11 cellular contexts compared by ENCODE assay signal in genomic region chr11:106399075-106399500, GRCh38.
DNase-seq lines count a peak whose midpoint lies in the region; ATAC-seq and TF ChIP-seq lines count a peak whose summit lies in the region.
"Had no signal": no experiment of that assay in that cellular context is flagged by ENCODE, and none has a peak within 500 bp of the region (broad histone marks: within the 10 kb centered on the region; RNA-seq: fewer than 3 reads in every experiment).

No MANE protein-coding gene starts in this region.

- TF ChIP-seq POLR2A in body of pancreas (IDR thresholded peaks at IDR 0.05) (no peak), uterus (IDR thresholded peaks at IDR 0.05) (no peak)

- ATAC-seq in body of pancreas, result peak; percentile 52
- ATAC-seq: right lobe of liver had no signal

- intact Hi-C loops in body of pancreas (cut with DNase I), result no loop called here
- intact Hi-C loops in uterus (cut with DNase I; ENCODE audit: low total_unique reads), result no loop called here

- H3K9me3 ChIP-seq in body of pancreas, result no peaks in the 10 kb centered on the region
- no peaks in the 10 kb centered on the region for H3K9me3 ChIP-seq in uterus
- H3K9me3 ChIP-seq: right lobe of liver, suprapubic skin had no signal

- in situ Hi-C loops in GM13976 (cut with MboI; ENCODE audit: low sequenced_read_pairs, unreplicated experiment), result no loop called here

- DNase-seq in HS-27A (ENCODE audit: low read depth) (peak; percentile 88), body of pancreas (peak; percentile 15 to 33 (median 23)), kidney epithelial cell (ENCODE audit: low read depth) (peak; percentile 97), uterus (peak; percentile 70 to 71), GM13976 (ENCODE audit: low spot score) (no peak), NCI-H345 treated with DMSO at 0.1 percent for 48 hours (lab: John Stamatoyannopoulos, UW; ENCODE audit: unreplicated experiment) (no peak)
- DNase-seq in activated CD4-positive, alpha-beta T cell treated with anti-CD3 and anti-CD28 coated beads for 4 hours, result no peak
- DNase-seq: NCI-H1092 treated with DMSO at 0.1 percent for 48 hours had no signal

- H3K4me3 ChIP-seq in body of pancreas, result no peak overlapping the region
- H3K4me3 ChIP-seq in kidney epithelial cell (ENCODE audit: low read depth, low read length), result no peak overlapping the region
- H3K4me3 ChIP-seq in uterus, result no peak overlapping the region
- H3K4me3 ChIP-seq: right lobe of liver, SK-N-MC, suprapubic skin had no signal

- no peaks in the 10 kb centered on the region for H3K36me3 ChIP-seq in body of pancreas (replicated peaks in 1 of 2; ENCODE audit: insufficient read depth in 1 of 2, low read depth in 2 of 2)
- no peaks in the 10 kb centered on the region for H3K36me3 ChIP-seq in kidney epithelial cell (ENCODE audit: control insufficient read depth, insufficient read depth, low read length)
- no peaks in the 10 kb centered on the region for H3K36me3 ChIP-seq in uterus
- H3K36me3 ChIP-seq: right lobe of liver, suprapubic skin had no signal

- WGBS in body of pancreas, 2 donors, result 62 to 80% methylated on average over 3 of the region's 3 CpGs

- H3K4me1 ChIP-seq in body of pancreas (no peaks in the 10 kb centered on the region), uterus (peaks cover 0 to 7% of the 10 kb centered on the region in 2 donors)
- H3K4me1 ChIP-seq: right lobe of liver, suprapubic skin had no signal

- no peak overlapping the region for H3K27ac ChIP-seq in body of pancreas
- H3K27ac ChIP-seq in uterus, result peak overlapping the region; percentile 68 to 71
- H3K27ac ChIP-seq: right lobe of liver, SK-N-MC had no signal

- TF ChIP-seq CTCF in body of pancreas (IDR thresholded peaks at IDR 0.05), result no peak
- TF ChIP-seq CTCF in kidney epithelial cell (IDR thresholded peaks at IDR 0.05; ENCODE audit: insufficient read depth, low read length, poor library complexity, severe bottlenecking), result no peak
- no peak for TF ChIP-seq CTCF in uterus (IDR thresholded peaks at IDR 0.05)
- TF ChIP-seq CTCF in GM13976 (IDR thresholded peaks at IDR 0.05; ENCODE audit: borderline replicate concordance, control extremely low read depth, extremely low read depth, insufficient read depth, missing control alignments), result no peak

- H3K27me3 ChIP-seq in body of pancreas (no peaks in the 10 kb centered on the region), kidney epithelial cell (ENCODE audit: control insufficient read depth, insufficient read depth, low read length) (no peaks in the 10 kb centered on the region), uterus (no peaks in the 10 kb centered on the region)
- H3K27me3 ChIP-seq: right lobe of liver, suprapubic skin had no signal

Comparison
In these comparisons a context has a peak if more than half of its experiments do, and no peak if none do; other contexts are left out.
1. DNase-seq: peak in HS-27A (single experiment), body of pancreas (4 of 4), kidney epithelial cell (single experiment) and uterus (2 of 2); none in GM13976 (single experiment), activated CD4-positive, alpha-beta T cell treated with anti-CD3 and anti-CD28 coated beads for 4 hours (0 of 2) and NCI-H345 treated with DMSO at 0.1 percent for 48 hours (single experiment).
2. H3K27ac ChIP-seq: peak in uterus (2 of 2); none in body of pancreas (0 of 4).